8 cellular contexts compared by ENCODE assay signal in genomic region chr6:111604259-111605099, GRCh38. TPM values are rescaled to one million over a fixed set of nuclear protein-coding genes. Genes with fewer than 3 reads are reported as not detected.
DNase-seq lines count a peak whose midpoint lies in the region; ATAC-seq and TF ChIP-seq lines count a peak whose summit lies in the region.

No MANE protein-coding gene starts in this region.

- DNase-seq in stimulated activated naive CD8-positive, alpha-beta T cell treated with anti-CD3 and anti-CD28 coated beads, Interleukin-15, Interleukin-2, amounts not matched to agents 100 U/mL and 50 U/mL, for 24 hours, result no peak
- no peak for DNase-seq in activated T-helper 1 cell treated with anti-CD3 and anti-CD28 coated beads, Interleukin-12 subunit alpha, Interleukin-12 subunit beta, Interleukin-2, Interleukin-4 antibody, amounts not matched to agents 30 ng/mL and 10 ng/mL and 1 ng/mL, durations not matched to agents 14 hours and 24 hours and 36 hours (ENCODE audit: low spot score)
- DNase-seq in head of caudate nucleus (peak in 40 of 42 donors; percentile 11 to 82 (median 54)), omental fat pad (ENCODE audit: low spot score) (peak; percentile 42), NCI-H2029 (lab: John Stamatoyannopoulos, UW) (no peak)
- DNase-seq in stimulated activated CD4-positive, alpha-beta T cell treated with anti-CD3 and anti-CD28 coated beads, Interleukin-12 subunit alpha, Interleukin-12 subunit beta, amount 100 ng/mL, for 4 hours, result no peak

- H3K4me3 Mint-ChIP-seq in stimulated activated naive CD8-positive, alpha-beta T cell treated with anti-CD3 and anti-CD28 coated beads, Interleukin-15, Interleukin-2, amounts not matched to agents 100 ng/mL and 50 ng/mL, for 24 hours, result peak overlapping the region; percentile 99
- H3K4me3 Mint-ChIP-seq in activated T-helper 1 cell treated with anti-CD3 and anti-CD28 coated beads, Interleukin-12 subunit alpha, Interleukin-12 subunit beta, Interleukin-2, Interleukin-4 antibody, amounts not matched to agents 30 ng/mL and 10 ng/mL and 1 ng/mL, durations not matched to agents 14 hours and 24 hours and 36 hours, result peak overlapping the region; percentile 90

- TF ChIP-seq CTCF in omental fat pad (IDR thresholded peaks at IDR 0.05), result no peak

- no peaks in the 10 kb centered on the region for H3K27me3 Mint-ChIP-seq in stimulated activated naive CD8-positive, alpha-beta T cell treated with anti-CD3 and anti-CD28 coated beads, Interleukin-15, Interleukin-2, amounts not matched to agents 100 ng/mL and 50 ng/mL, for 24 hours
- H3K27me3 Mint-ChIP-seq in activated T-helper 1 cell treated with anti-CD3 and anti-CD28 coated beads, Interleukin-12 subunit alpha, Interleukin-12 subunit beta, Interleukin-2, Interleukin-4 antibody, amounts not matched to agents 30 ng/mL and 10 ng/mL and 1 ng/mL, durations not matched to agents 14 hours and 24 hours and 36 hours (ENCODE audit: insufficient read depth), result no peaks in the 10 kb centered on the region

- intact Hi-C loops in activated T-helper 1 cell treated with anti-CD3 and anti-CD28 coated beads, Interleukin-12 subunit alpha, Interleukin-12 subunit beta, Interleukin-2, Interleukin-4 antibody, amounts not matched to agents 30 ng/mL and 10 ng/mL and 1 ng/mL, durations not matched to agents 14 hours and 24 hours and 36 hours (cut with micrococcal nuclease), result loop anchor here (1.0 to 5.0 kb wide), 9 partner anchors 38 to 483 kb away; partner anchors contain the start of genes FAM229B, FYN, REV3L and TUBE1
- intact Hi-C loops in head of caudate nucleus (cut with DNase I), result loop anchor here (10.0 kb wide), 1 partner anchor 120 kb away; the partner anchor contains the start of gene REV3L

- H3K4me1 Mint-ChIP-seq in stimulated activated naive CD8-positive, alpha-beta T cell treated with anti-CD3 and anti-CD28 coated beads, Interleukin-15, Interleukin-2, amounts not matched to agents 100 ng/mL and 50 ng/mL, for 24 hours (ENCODE audit: low read depth), result peaks cover 43% of the 10 kb centered on the region
- peaks cover 56% of the 10 kb centered on the region for H3K4me1 Mint-ChIP-seq in activated T-helper 1 cell treated with anti-CD3 and anti-CD28 coated beads, Interleukin-12 subunit alpha, Interleukin-12 subunit beta, Interleukin-2, Interleukin-4 antibody, amounts not matched to agents 30 ng/mL and 10 ng/mL and 1 ng/mL, durations not matched to agents 14 hours and 24 hours and 36 hours (ENCODE audit: low read depth)

- H3K36me3 Mint-ChIP-seq in stimulated activated naive CD8-positive, alpha-beta T cell treated with anti-CD3 and anti-CD28 coated beads, Interleukin-15, Interleukin-2, amounts not matched to agents 100 ng/mL and 50 ng/mL, for 24 hours (ENCODE audit: low read depth), result peaks cover 1% of the 10 kb centered on the region
- H3K36me3 Mint-ChIP-seq in activated T-helper 1 cell treated with anti-CD3 and anti-CD28 coated beads, Interleukin-12 subunit alpha, Interleukin-12 subunit beta, Interleukin-2, Interleukin-4 antibody, amounts not matched to agents 30 ng/mL and 10 ng/mL and 1 ng/mL, durations not matched to agents 14 hours and 24 hours and 36 hours (ENCODE audit: low read depth), result peaks cover 8% of the 10 kb centered on the region

- H3K9me3 Mint-ChIP-seq in stimulated activated naive CD8-positive, alpha-beta T cell treated with anti-CD3 and anti-CD28 coated beads, Interleukin-15, Interleukin-2, amounts not matched to agents 100 ng/mL and 50 ng/mL, for 24 hours, result no peaks in the 10 kb centered on the region
- no peaks in the 10 kb centered on the region for H3K9me3 Mint-ChIP-seq in activated T-helper 1 cell treated with anti-CD3 and anti-CD28 coated beads, Interleukin-12 subunit alpha, Interleukin-12 subunit beta, Interleukin-2, Interleukin-4 antibody, amounts not matched to agents 30 ng/mL and 10 ng/mL and 1 ng/mL, durations not matched to agents 14 hours and 24 hours and 36 hours

- ATAC-seq in stimulated activated naive CD8-positive, alpha-beta T cell treated with anti-CD3 and anti-CD28 coated beads, Interleukin-15, Interleukin-2, amounts not matched to agents 100 U/mL and 50 U/mL, for 24 hours, result no peak
- peak; percentile 41 for ATAC-seq in omental fat pad (ENCODE audit: low FRiP score)
- no peak for ATAC-seq in HG02798 (IDR thresholded peaks at IDR 0.05; ENCODE audit: poor library complexity, unreplicated experiment)

- H3K27ac Mint-ChIP-seq in stimulated activated naive CD8-positive, alpha-beta T cell treated with anti-CD3 and anti-CD28 coated beads, Interleukin-15, Interleukin-2, amounts not matched to agents 100 ng/mL and 50 ng/mL, for 24 hours, result no peak overlapping the region
- peak overlapping the region; percentile 100 for H3K27ac Mint-ChIP-seq in activated T-helper 1 cell treated with anti-CD3 and anti-CD28 coated beads, Interleukin-12 subunit alpha, Interleukin-12 subunit beta, Interleukin-2, Interleukin-4 antibody, amounts not matched to agents 30 ng/mL and 10 ng/mL and 1 ng/mL, durations not matched to agents 14 hours and 24 hours and 36 hours

RNA-seq across cellular contexts. Expression of gene TRAF3IP2, which starts 1.2 kb away (rescaled TPM):
- total RNA-seq in activated T-helper 1 cell treated with anti-CD3 and anti-CD28 coated beads, Interleukin-12 subunit alpha, Interleukin-12 subunit beta, Interleukin-2, Interleukin-4 antibody, amounts not matched to agents 30 ng/mL and 10 ng/mL and 1 ng/mL, durations not matched to agents 14 hours and 24 hours and 36 hours, result 17.4 and 18.5 TPM in 2 replicates
- 10 to 100 TPM; 29.3 to 52.2 (median 42.2) TPM for total RNA-seq in omental fat pad

Comparison
In these comparisons a context has a peak if more than half of its experiments do, and no peak if none do; other contexts are left out.
1. DNase-seq: peak in head of caudate nucleus (40 of 42) and omental fat pad (single experiment); none in stimulated activated naive CD8-positive, alpha-beta T cell treated with anti-CD3 and anti-CD28 coated beads, Interleukin-15, Interleukin-2, amounts not matched to agents 100 U/mL and 50 U/mL, for 24 hours (single experiment), activated T-helper 1 cell treated with anti-CD3 and anti-CD28 coated beads, Interleukin-12 subunit alpha, Interleukin-12 subunit beta, Interleukin-2, Interleukin-4 antibody, amounts not matched to agents 30 ng/mL and 10 ng/mL and 1 ng/mL, durations not matched to agents 14 hours and 24 hours and 36 hours (single experiment), NCI-H2029 (single experiment) and stimulated activated CD4-positive, alpha-beta T cell treated with anti-CD3 and anti-CD28 coated beads, Interleukin-12 subunit alpha, Interleukin-12 subunit beta, amount 100 ng/mL, for 4 hours (single experiment).